In genomic region chr11:98740335-98740734, GRCh38 we compare ENCODE assay signal across 17 cellular contexts.
DNase-seq lines count a peak whose midpoint lies in the region; ATAC-seq and TF ChIP-seq lines count a peak whose summit lies in the region.
"Had no signal": no experiment of that assay in that cellular context is flagged by ENCODE, and none has a peak within 500 bp of the region (broad histone marks: within the 10 kb centered on the region; RNA-seq: fewer than 3 reads in every experiment).

No MANE protein-coding gene starts in this region.

- DNase-seq in Right ventricle myocardium superior (no peak), left ventricle myocardium inferior (no peak), left ventricle myocardium superior (no peak), HAP-1 (ENCODE audit: low spot score in 2 of 2) (no peak), SIG-M5 treated with dmso at 0.1 percent for 504 hours (lab: John Stamatoyannopoulos, UW; ENCODE audit: unreplicated experiment) (no peak), tibial artery (no peak)
- DNase-seq: 8988T; AML-193; CD4-positive, CD25-positive, alpha-beta regulatory T cell; DMS53; GF-D8; GOT3; HCEC 1CT; HFFc6 had no signal

- peak; percentile 86 for ATAC-seq in Right ventricle myocardium superior (ENCODE audit: poor library complexity)
- peak; percentile 84 for ATAC-seq in left ventricle myocardium superior

- H3K36me3 Mint-ChIP-seq in nephron (ENCODE audit: low read depth), result no peaks in the 10 kb centered on the region
- H3K36me3 Mint-ChIP-seq: CD4-positive, CD25-positive, alpha-beta regulatory T cell had no signal

- H3K36me3 ChIP-seq in left ventricle myocardium inferior (no peaks in the 10 kb centered on the region), HAP-1 (replicated peaks) (no peaks in the 10 kb centered on the region), tibial artery (no peaks in the 10 kb centered on the region)
- H3K36me3 ChIP-seq: BLaER1 treated with 17β-estradiol and CSF1 and Interleukin-3, amounts not matched to agents 10 nM and 100 nM had no signal

- H3K9me3 ChIP-seq in left ventricle myocardium inferior (replicated peaks) (no peaks in the 10 kb centered on the region), HAP-1 (no peaks in the 10 kb centered on the region), tibial artery (no peaks in the 10 kb centered on the region)
- H3K9me3 ChIP-seq: BLaER1 treated with 17β-estradiol and CSF1 and Interleukin-3, amounts not matched to agents 10 nM and 100 nM had no signal

- H3K4me3 ChIP-seq in left ventricle myocardium inferior, result no peak overlapping the region
- no peak overlapping the region for H3K4me3 ChIP-seq in HAP-1
- H3K4me3 ChIP-seq in tibial artery, result no peak overlapping the region
- H3K4me3 ChIP-seq: BLaER1 treated with 17β-estradiol and CSF1 and Interleukin-3, amounts not matched to agents 10 nM and 100 nM had no signal

- H3K27ac ChIP-seq in left ventricle myocardium inferior (replicated peaks) (no peak overlapping the region), tibial artery (no peak overlapping the region)
- H3K27ac ChIP-seq: BLaER1 treated with 17β-estradiol and CSF1 and Interleukin-3, amounts not matched to agents 10 nM and 100 nM; HL-60 had no signal

- intact Hi-C loops in Right ventricle myocardium superior (cut with DNase I) (no loop called here), left ventricle myocardium inferior (cut with micrococcal nuclease) (no loop called here), left ventricle myocardium superior (cut with micrococcal nuclease) (no loop called here), tibial artery (cut with DNase I; ENCODE audit: low total_unique reads) (no loop called here)

- H3K9me3 Mint-ChIP-seq in nephron, result no peaks in the 10 kb centered on the region

- H3K27me3 ChIP-seq in left ventricle myocardium inferior (ENCODE audit: low read depth), result no peaks in the 10 kb centered on the region
- no peaks in the 10 kb centered on the region for H3K27me3 ChIP-seq in HAP-1 (ENCODE audit: low read depth)
- no peaks in the 10 kb centered on the region for H3K27me3 ChIP-seq in tibial artery
- H3K27me3 ChIP-seq: BLaER1 treated with 17β-estradiol and CSF1 and Interleukin-3, amounts not matched to agents 10 nM and 100 nM had no signal

- TF ChIP-seq CTCF in left ventricle myocardium inferior (IDR thresholded peaks at IDR 0.05; ENCODE audit: borderline replicate concordance) (no peak), nephron (IDR thresholded peaks at IDR 0.05; ENCODE audit: unreplicated experiment in 3 of 3) (no peak), tibial artery (IDR thresholded peaks at IDR 0.05) (no peak)

- H3K27ac Mint-ChIP-seq in nephron, result peak overlapping the region in 2 of 3 experiments; percentile 36 to 57
- H3K27ac Mint-ChIP-seq: HFFc6 had no signal

- in situ Hi-C loops in HAP-1 (cut with MboI; ENCODE audit: low sequenced_read_pairs), result no loop called here

- no peak overlapping the region for H3K4me3 Mint-ChIP-seq in nephron
- H3K4me3 Mint-ChIP-seq: CD4-positive, CD25-positive, alpha-beta regulatory T cell; HFFc6 had no signal

- H3K4me1 ChIP-seq in left ventricle myocardium inferior, result no peaks in the 10 kb centered on the region
- H3K4me1 ChIP-seq in HAP-1, result no peaks in the 10 kb centered on the region
- H3K4me1 ChIP-seq in tibial artery, result no peaks in the 10 kb centered on the region
- H3K4me1 ChIP-seq: BLaER1 treated with 17β-estradiol and CSF1 and Interleukin-3, amounts not matched to agents 10 nM and 100 nM had no signal

- peaks cover 7% of the 10 kb centered on the region for H3K4me1 Mint-ChIP-seq in nephron
- H3K4me1 Mint-ChIP-seq: CD4-positive, CD25-positive, alpha-beta regulatory T cell had no signal

- H3K27me3 Mint-ChIP-seq in nephron (ENCODE audit: low read depth), result no peaks in the 10 kb centered on the region
- H3K27me3 Mint-ChIP-seq: CD4-positive, CD25-positive, alpha-beta regulatory T cell had no signal
